Comparison of ENCODE assay signal across 1 cellular context in genomic region chr16:3863587-3863986, GRCh38.
TF ChIP-seq lines count a peak whose summit lies in the region.

No MANE protein-coding gene starts in this region.

TF ChIP-seq in HEK293, 187 proteins besides CTCF, POLR2A, EP300 and RAD21 (continued from another document):
- TF ChIP-seq PRDM10 (tag by site-specific recombination; IDR thresholded peaks at IDR 0.05) (peak; percentile 71), ZNF600 (tag by site-specific recombination; IDR thresholded peaks at IDR 0.05) (peak; percentile 94)
- TF ChIP-seq, protein P1, sequence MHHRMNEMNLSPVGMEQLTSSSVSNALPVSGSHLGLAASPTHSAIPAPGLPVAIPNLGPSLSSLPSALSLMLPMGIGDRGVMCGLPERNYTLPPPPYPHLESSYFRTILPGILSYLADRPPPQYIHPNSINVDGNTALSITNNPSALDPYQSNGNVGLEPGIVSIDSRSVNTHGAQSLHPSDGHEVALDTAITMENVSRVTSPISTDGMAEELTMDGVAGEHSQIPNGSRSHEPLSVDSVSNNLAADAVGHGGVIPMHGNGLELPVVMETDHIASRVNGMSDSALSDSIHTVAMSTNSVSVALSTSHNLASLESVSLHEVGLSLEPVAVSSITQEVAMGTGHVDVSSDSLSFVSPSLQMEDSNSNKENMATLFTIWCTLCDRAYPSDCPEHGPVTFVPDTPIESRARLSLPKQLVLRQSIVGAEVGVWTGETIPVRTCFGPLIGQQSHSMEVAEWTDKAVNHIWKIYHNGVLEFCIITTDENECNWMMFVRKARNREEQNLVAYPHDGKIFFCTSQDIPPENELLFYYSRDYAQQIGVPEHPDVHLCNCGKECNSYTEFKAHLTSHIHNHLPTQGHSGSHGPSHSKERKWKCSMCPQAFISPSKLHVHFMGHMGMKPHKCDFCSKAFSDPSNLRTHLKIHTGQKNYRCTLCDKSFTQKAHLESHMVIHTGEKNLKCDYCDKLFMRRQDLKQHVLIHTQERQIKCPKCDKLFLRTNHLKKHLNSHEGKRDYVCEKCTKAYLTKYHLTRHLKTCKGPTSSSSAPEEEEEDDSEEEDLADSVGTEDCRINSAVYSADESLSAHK (tag by site-specific recombination; IDR thresholded peaks at IDR 0.05), result no peak
